In the genomic region with DNA sequence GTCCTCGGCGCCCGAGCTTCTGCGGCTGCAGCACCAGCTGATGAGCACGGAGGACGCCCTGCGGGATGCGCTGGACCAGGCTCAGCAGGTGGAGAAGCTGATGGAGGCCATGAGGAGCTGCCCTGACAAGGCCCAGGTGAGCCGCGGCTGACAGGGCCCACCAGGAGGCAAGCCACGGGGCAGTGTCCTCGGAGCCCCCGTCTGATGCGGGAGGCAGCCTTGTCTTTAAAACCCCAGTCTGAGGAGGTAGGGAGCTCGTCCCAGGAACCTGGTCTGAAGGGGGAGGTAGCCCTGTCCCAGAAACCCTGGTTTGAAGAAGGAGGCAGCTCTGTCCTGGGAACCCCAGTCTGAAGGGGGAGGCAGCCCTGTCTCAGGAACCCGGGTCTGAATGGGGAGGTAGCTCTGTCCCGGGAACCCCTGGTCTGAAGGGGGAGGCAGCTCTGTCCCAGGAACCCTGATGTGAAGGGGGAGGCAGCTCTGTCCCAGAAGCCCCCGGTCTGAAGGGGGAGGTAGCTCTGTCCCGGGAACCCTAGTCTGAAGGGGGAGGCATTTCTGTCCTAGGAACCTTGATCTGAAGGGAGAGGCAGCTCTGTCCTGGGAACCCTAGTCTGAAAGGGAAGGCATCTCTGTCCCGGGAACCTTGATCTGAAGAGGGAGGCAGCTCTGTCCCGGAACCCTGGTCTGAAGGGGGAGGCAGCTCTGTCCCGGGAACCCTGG, we compare ENCODE assay signal across 26 cellular contexts. TPM values are rescaled to one million over a fixed set of nuclear protein-coding genes. Genes with fewer than 3 reads are reported as not detected.
A peak's percentile ranks its signal among the peaks of the same experiment; 100 is the strongest.
DNase-seq lines count a peak whose midpoint lies in the region; ATAC-seq, FAIRE-seq and TF ChIP-seq lines count a peak whose summit lies in the region.
"Had no signal": no experiment of that assay in that cellular context is flagged by ENCODE, and none has a peak within 500 bp of the region (broad histone marks: within the 10 kb centered on the region; RNA-seq: fewer than 3 reads in every experiment).

No MANE protein-coding gene starts in this region.

- peaks cover 2% of the 10 kb centered on the region; the same call in 1 of the 2 replicates for H3K9me3 Mint-ChIP-seq in WTC11
- H3K9me3 Mint-ChIP-seq in activated T-cell treated with anti-CD3 and anti-CD28 coated beads, Interleukin-2, amount 50 U/mL, for 72 hours: no peaks in the 10 kb centered on the region
- H3K9me3 Mint-ChIP-seq: activated CD4-positive, alpha-beta T cell treated with anti-CD3 and anti-CD28 coated beads, Interleukin-2, amount 10 ng/mL, durations not matched to agents 24 days and 14 days; activated naive CD8-positive, alpha-beta T cell treated with anti-CD3 and anti-CD28 coated beads, Interleukin-2, amount 10 ng/mL, durations not matched to agents 7 days and 5 days; immature natural killer cell; memory B cell; neural crest cell had no signal

- no peaks in the 10 kb centered on the region for H3K79me2 ChIP-seq in HepG2 (ENCODE audit: insufficient read depth, low read length)

- in situ Hi-C loops in GM13976 (cut with MboI; ENCODE audit: low sequenced_read_pairs, unreplicated experiment): loop anchor here (10.0 kb wide), 2 partner anchors 196 to 336 kb away; no protein-coding TSS in a partner anchor
- in situ Hi-C loops in HepG2 (cut with HindIII; ENCODE audit: extremely low pct_ligation_motif_present, low pct_unique_long_range_greater_than_20kb): loop anchor here (5.0 to 10.0 kb wide), 2 partner anchors 193 to 336 kb away; no protein-coding TSS in a partner anchor

- TF ChIP-seq CTCF in 22Rv1 (IDR thresholded peaks at IDR 0.05) (no peak), GM13976 (IDR thresholded peaks at IDR 0.05; ENCODE audit: borderline replicate concordance, control extremely low read depth, extremely low read depth, insufficient read depth, missing control alignments) (no peak), WTC11 (IDR thresholded peaks at IDR 0.05) (no peak), HepG2 (CRISPR knock-in tag; IDR thresholded peaks at IDR 0.05) (no peak)

- DNase-seq in GM13976 (ENCODE audit: low spot score) (peak; percentile 40), WTC11 (ENCODE audit: low spot score) (no peak), HepG2 (ENCODE audit: low spot score) (no peak), SKM-1 treated with dmso at 0.1 percent for 144 hours (lab: John Stamatoyannopoulos, UW; ENCODE audit: unreplicated experiment) (no peak), GDM1 (lab: John Stamatoyannopoulos, UW) (no peak), NCI-H226 (no peak)
- no peak for DNase-seq in activated T-cell treated with anti-CD3 and anti-CD28 coated beads, Interleukin-2, amount 50 U/mL, for 72 hours
- DNase-seq: activated gamma-delta T cell, cortex of kidney, DMS153, NCI-H187 treated with DMSO at 0.1 percent for 48 hours, SIG-M5 had no signal

- CTCF ChIA-PET in WTC11 (lab: Charles Lee) (interaction anchor here (0.7 to 10.3 kb wide), 58 partner anchors 9 to 530 kb away, joined by 3 to 275 read pairs (median 5); partner anchors contain the start of genes LAT2, LIMK1 and RFC2), HepG2 (lab: Yijun Ruan, JAX; ENCODE audit: low intra/inter-chr PET ratio, low total read pairs) (interaction anchor here (1.3 to 2.8 kb wide), 2 partner anchors 125 to 193 kb away, joined by 8 to 47 read pairs; no protein-coding TSS in a partner anchor)

- 90% methylated on average over 11 of the region's 22 CpGs for WGBS in HepG2 (ENCODE audit: low lambda C conversion rate)

- POLR2A ChIA-PET in WTC11 (lab: Charles Lee) (no interaction called here), HepG2 (lab: Yijun Ruan, JAX) (interaction anchor here (1.5 kb wide), 1 partner anchor 194 kb away, joined by 6 read pairs; no protein-coding TSS in a partner anchor)

- BruUV-seq in HepG2 (replicated peaks; lab: Mats Ljungman, UMichigan): no TSS peak

- no peak for ATAC-seq in WTC11
- ATAC-seq in HepG2: no peak
- no peak for ATAC-seq in activated T-cell treated with anti-CD3 and anti-CD28 coated beads, Interleukin-2, amount 50 U/mL, for 72 hours (replicated peaks in 1 of 2)

- intact Hi-C loops in HepG2 (cut with micrococcal nuclease; ENCODE audit: unreplicated experiment): loop anchor here (1.0 to 5.0 kb wide), 2 partner anchors 113 to 194 kb away; partner anchors contain the start of gene CLIP2

- H3K27me3 ChIP-seq in HepG2 (ENCODE audit: control insufficient read depth in 1 of 2, insufficient read depth in 2 of 2, low read length in 2 of 2): no peaks in the 10 kb centered on the region
- H3K27me3 ChIP-seq: cardiac muscle cell, pancreas, suprapubic skin, upper lobe of left lung had no signal

- no peak for TF ChIP-seq RAD21 in HepG2 (CRISPR knock-in tag; IDR thresholded peaks at IDR 0.05)

- H3K4me3 Mint-ChIP-seq in WTC11: no peak overlapping the region
- no peak overlapping the region for H3K4me3 Mint-ChIP-seq in activated T-cell treated with anti-CD3 and anti-CD28 coated beads, Interleukin-2, amount 50 U/mL, for 72 hours
- H3K4me3 Mint-ChIP-seq: activated CD4-positive, alpha-beta T cell treated with anti-CD3 and anti-CD28 coated beads, Interleukin-2, amount 10 ng/mL, durations not matched to agents 24 days and 14 days; activated naive CD8-positive, alpha-beta T cell treated with anti-CD3 and anti-CD28 coated beads, Interleukin-2, amount 10 ng/mL, durations not matched to agents 7 days and 5 days; immature natural killer cell; memory B cell; neural crest cell had no signal

- peak overlapping the region; percentile 45; the same call in 1 of the 2 replicates for H3K27ac Mint-ChIP-seq in WTC11
- no peak overlapping the region for H3K27ac Mint-ChIP-seq in activated T-cell treated with anti-CD3 and anti-CD28 coated beads, Interleukin-2, amount 50 U/mL, for 72 hours
- H3K27ac Mint-ChIP-seq: activated CD4-positive, alpha-beta T cell treated with anti-CD3 and anti-CD28 coated beads, Interleukin-2, amount 10 ng/mL, durations not matched to agents 24 days and 14 days; activated naive CD8-positive, alpha-beta T cell treated with anti-CD3 and anti-CD28 coated beads, Interleukin-2, amount 10 ng/mL, durations not matched to agents 7 days and 5 days; memory B cell had no signal

- no peaks in the 10 kb centered on the region; the same call in 1 of the 2 replicates for H3K27me3 Mint-ChIP-seq in WTC11 (ENCODE audit: low read depth)
- H3K27me3 Mint-ChIP-seq in activated T-cell treated with anti-CD3 and anti-CD28 coated beads, Interleukin-2, amount 50 U/mL, for 72 hours (ENCODE audit: low read depth): no peaks in the 10 kb centered on the region
- H3K27me3 Mint-ChIP-seq: activated CD4-positive, alpha-beta T cell treated with anti-CD3 and anti-CD28 coated beads, Interleukin-2, amount 10 ng/mL, durations not matched to agents 24 days and 14 days; activated naive CD8-positive, alpha-beta T cell treated with anti-CD3 and anti-CD28 coated beads, Interleukin-2, amount 10 ng/mL, durations not matched to agents 7 days and 5 days; memory B cell had no signal

- H3K9ac ChIP-seq in HepG2 (ENCODE audit: insufficient read depth, low read depth, low read length): no peak overlapping the region

- H3K4me3 ChIP-seq in HepG2 (replicated peaks in 1 of 3; ENCODE audit: insufficient read depth in 1 of 3, low read depth in 2 of 3, low read length in 3 of 3): no peak overlapping the region
- H3K4me3 ChIP-seq: cardiac muscle cell, pancreas, suprapubic skin, upper lobe of left lung had no signal

- H3K4me2 ChIP-seq in HepG2 (ENCODE audit: low read depth, low read length): no peak overlapping the region

- H2AFZ ChIP-seq in HepG2 (ENCODE audit: low read length): no peak overlapping the region

- peaks cover 17% of the 10 kb centered on the region for H3K36me3 Mint-ChIP-seq in WTC11
- H3K36me3 Mint-ChIP-seq in activated T-cell treated with anti-CD3 and anti-CD28 coated beads, Interleukin-2, amount 50 U/mL, for 72 hours (ENCODE audit: insufficient read depth in 2 of 2): no peaks in the 10 kb centered on the region
- H3K36me3 Mint-ChIP-seq: activated naive CD8-positive, alpha-beta T cell treated with anti-CD3 and anti-CD28 coated beads, Interleukin-2, amount 10 ng/mL, durations not matched to agents 7 days and 5 days had no signal

- no peaks in the 10 kb centered on the region for H3K4me1 ChIP-seq in HepG2 (ENCODE audit: insufficient read depth, low read length)
- H3K4me1 ChIP-seq: pancreas, suprapubic skin, upper lobe of left lung had no signal

- no peak for FAIRE-seq in HepG2 (lab: Jason Lieb, UNC)
- FAIRE-seq: A204.1, HTR-8/SVneo, pancreas, small intestine had no signal

- H3K4me1 Mint-ChIP-seq in WTC11: peaks cover 3% of the 10 kb centered on the region; the same call in 1 of the 2 replicates
- no peaks in the 10 kb centered on the region for H3K4me1 Mint-ChIP-seq in activated T-cell treated with anti-CD3 and anti-CD28 coated beads, Interleukin-2, amount 50 U/mL, for 72 hours (ENCODE audit: low read depth)
- H3K4me1 Mint-ChIP-seq: immature natural killer cell, memory B cell had no signal

- no peaks in the 10 kb centered on the region for H3K9me3 ChIP-seq in HepG2 (ENCODE audit: low read length)
- H3K9me3 ChIP-seq: pancreas, suprapubic skin, upper lobe of left lung had no signal

- H3K36me3 ChIP-seq in HepG2 (replicated peaks in 1 of 2; ENCODE audit: control insufficient read depth in 1 of 2, insufficient read depth in 2 of 2, low read length in 2 of 2): peaks cover 16 to 39% of the 10 kb centered on the region in 2 experiments; a peak in 4 of 5 replicates
- H3K36me3 ChIP-seq: cardiac muscle cell had no signal

- no peak for TF ChIP-seq EP300 in HepG2 (IDR thresholded peaks at IDR 0.05; ENCODE audit: low read depth in 2 of 2, low read length in 2 of 2)
- TF ChIP-seq EP300 in HepG2 (CRISPR knock-in tag; IDR thresholded peaks at IDR 0.05; ENCODE audit: borderline replicate concordance): no peak

- TF ChIP-seq POLR2A in HepG2 (IDR thresholded peaks at IDR 0.05; ENCODE audit: insufficient read depth in 1 of 2, low read depth in 2 of 2, low read length in 2 of 2): no peak

- no peaks in the 10 kb centered on the region for H4K20me1 ChIP-seq in HepG2 (ENCODE audit: insufficient read depth, low read length)

- 0 out of 2 replicates have a peak overlapping the region, but pooled peaks have one; percentile 30 for H3K27ac ChIP-seq in 22Rv1
- H3K27ac ChIP-seq in HepG2 (ENCODE audit: extremely low read length, insufficient read depth, low read length): no peak overlapping the region
- H3K27ac ChIP-seq: cardiac muscle cell, pancreas, suprapubic skin, upper lobe of left lung, WERI-Rb-1 had no signal

RNA-seq across cellular contexts. Expression of gene GTF2IRD1, which starts 53.1 kb away (rescaled TPM):
- total RNA-seq in WTC11 (2021) (41.6 to 43.5 TPM (median 42.9 TPM) in 3 replicates), HepG2 (2016; rRNA removed; fragmentation: Illumina TruSeq; extraction: Trizol) (16.5 and 17.8 TPM in 2 replicates)
- total RNA-seq in HepG2 (2016; cell fraction: cytosol; rRNA removed; fragmentation: Illumina TruSeq; extraction: Trizol; ENCODE audit: low read depth): 8.1 and 9.5 TPM in 2 replicates
- total RNA-seq in HepG2 (2016; cell fraction: insoluble cytoplasmic fraction; rRNA removed; fragmentation: Illumina TruSeq; extraction: Trizol): 13.6 and 19.1 TPM in 2 replicates
- total RNA-seq in HepG2 (2016; cell fraction: membrane; rRNA removed; fragmentation: Illumina TruSeq; extraction: Trizol): 17.2 and 18.9 TPM in 2 replicates
- total RNA-seq in HepG2 (2016; cell fraction: nucleus; rRNA removed; fragmentation: Illumina TruSeq; extraction: Trizol): 15.6 and 22.1 TPM in 2 replicates
- polyA plus RNA-seq in HepG2 (2011; rRNA removed): 26.7 and 28.2 TPM in 2 replicates
- 12.3 and 16.0 TPM in 2 replicates for polyA plus RNA-seq in HepG2 (2011; cell fraction: cytosol; rRNA removed)
- 38.7 and 43.3 TPM in 2 replicates for polyA plus RNA-seq in HepG2 (2011; cell fraction: nucleus; rRNA removed)
- 36.1 and 37.4 TPM in 2 replicates for polyA plus RNA-seq in HepG2 (2012)
- 10.4 and 12.9 TPM in 2 replicates for polyA plus RNA-seq in HepG2 (2016; cell fraction: cytosol; fragmentation: Illumina TruSeq; extraction: Trizol; ENCODE audit: low read depth)
- 27.6 and 31.7 TPM in 2 replicates for polyA plus RNA-seq in HepG2 (2016; cell fraction: insoluble cytoplasmic fraction; fragmentation: Illumina TruSeq; extraction: Trizol; ENCODE audit: low read depth)
- polyA plus RNA-seq in HepG2 (2016; cell fraction: membrane; fragmentation: Illumina TruSeq; extraction: Trizol; ENCODE audit: low read depth): 23.3 and 26.7 TPM in 2 replicates
- 51.1 and 66.8 TPM in 2 replicates for polyA plus RNA-seq in HepG2 (2016; cell fraction: nucleus; fragmentation: Illumina TruSeq; extraction: Trizol; ENCODE audit: insufficient read depth, low read depth)
- 23.4 and 53.2 TPM in 2 replicates for polyA minus RNA-seq in HepG2 (2011; rRNA and poly(A)+ RNA removed; ENCODE audit: low replicate concordance)
- polyA minus RNA-seq in HepG2 (2011; cell fraction: cytosol; rRNA and poly(A)+ RNA removed): 14.9 and 17.7 TPM in 2 replicates
- polyA minus RNA-seq in HepG2 (2011; cell fraction: nucleus; rRNA and poly(A)+ RNA removed): 15.5 and 16.5 TPM in 2 replicates
- total RNA-seq in activated T-cell treated with anti-CD3 and anti-CD28 coated beads, Interleukin-2, amount 50 U/mL, for 72 hours: 1 to 10 TPM; 3.1 to 4.6 TPM
- polyA plus RNA-seq: immature natural killer cell had no signal
